21 cellular contexts compared by ENCODE assay signal in the genomic region with DNA sequence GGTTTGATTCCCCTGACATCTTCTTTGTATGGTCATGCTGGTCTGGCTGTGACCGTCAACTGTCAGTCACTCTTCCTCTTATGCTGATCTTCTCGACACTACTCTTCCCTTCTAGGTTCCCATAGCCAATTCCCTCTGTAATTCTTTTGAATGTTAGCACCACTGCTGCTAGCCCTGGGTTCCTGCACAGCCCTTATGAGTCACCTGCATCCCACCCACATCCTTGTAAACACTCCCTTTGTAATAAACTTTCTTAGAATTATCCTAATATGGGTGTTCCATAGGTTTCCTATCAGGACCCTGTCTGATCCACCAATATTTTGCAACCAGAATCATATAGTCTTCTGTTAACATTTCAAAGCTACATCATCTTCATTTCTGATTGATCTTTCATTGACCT. TPM values are rescaled to one million over a fixed set of nuclear protein-coding genes. Genes with fewer than 3 reads are reported as not detected.
DNase-seq lines count a peak whose midpoint lies in the region; ATAC-seq and TF ChIP-seq lines count a peak whose summit lies in the region.
"Had no signal": no experiment of that assay in that cellular context is flagged by ENCODE, and none has a peak within 500 bp of the region (broad histone marks: within the 10 kb centered on the region; RNA-seq: fewer than 3 reads in every experiment).

No MANE protein-coding gene starts in this region.

- H3K9me3 Mint-ChIP-seq in activated T-cell treated with anti-CD3 and anti-CD28 coated beads, Interleukin-2, amount 50 U/mL, for 72 hours, result no peaks in the 10 kb centered on the region
- no peaks in the 10 kb centered on the region for H3K9me3 Mint-ChIP-seq in activated T-cell treated with anti-CD3 and anti-CD28 coated beads, Interleukin-2, amount 50 U/mL, for 4 hours

- H3K27me3 Mint-ChIP-seq in activated T-cell treated with anti-CD3 and anti-CD28 coated beads, Interleukin-2, amount 50 U/mL, for 72 hours (ENCODE audit: low read depth), result peaks cover 7% of the 10 kb centered on the region
- H3K27me3 Mint-ChIP-seq in activated T-cell treated with anti-CD3 and anti-CD28 coated beads, Interleukin-2, amount 50 U/mL, for 4 hours (ENCODE audit: low read depth), result peaks cover 3% of the 10 kb centered on the region

- no peak for DNase-seq in activated T-cell treated with anti-CD3 and anti-CD28 coated beads, Interleukin-2, amount 50 U/mL, for 72 hours
- no peak for DNase-seq in activated T-cell treated with anti-CD3 and anti-CD28 coated beads, Interleukin-2, amount 50 U/mL, for 4 hours
- DNase-seq in M059J (ENCODE audit: low read depth), result peak; percentile 42
- DNase-seq in dermis blood vessel endothelial cell, result peak; percentile 61
- DNase-seq in mucosa of descending colon, result no peak
- DNase-seq in NCI-H1436 (lab: John Stamatoyannopoulos, UW), result no peak
- no peak for DNase-seq in OCI-M2 (lab: John Stamatoyannopoulos, UW; ENCODE audit: unreplicated experiment)
- DNase-seq in prostate gland (ENCODE audit: low spot score), result no peak
- DNase-seq: DMS79 treated with DMSO at 0.1 percent for 48 hours, GF-D8, MM.1S, NCI-H1092 treated with DMSO at 0.1 percent for 48 hours, NCI-H1694, NCI-H2081 treated with DMSO at 0.1 percent for 48 hours, NCI-H446 treated with DMSO at 0.1 percent for 48 hours, NCI-H69, RPMI8226, SJCRH30 had no signal

- H3K4me1 ChIP-seq in mucosa of descending colon (ENCODE audit: low read depth) (no peaks in the 10 kb centered on the region), prostate gland (replicated peaks) (no peaks in the 10 kb centered on the region)

- H3K9me3 ChIP-seq in mucosa of descending colon (no peaks in the 10 kb centered on the region), prostate gland (no peaks in the 10 kb centered on the region)

- TF ChIP-seq POLR2A in prostate gland (IDR thresholded peaks at IDR 0.05), result no peak

- H3K36me3 ChIP-seq in mucosa of descending colon (ENCODE audit: low read depth), result no peaks in the 10 kb centered on the region
- H3K36me3 ChIP-seq in prostate gland, result no peaks in the 10 kb centered on the region
- H3K36me3 ChIP-seq: SJCRH30 had no signal

- H3K4me3 ChIP-seq in mucosa of descending colon (no peak overlapping the region), prostate gland (no peak overlapping the region)
- H3K4me3 ChIP-seq: GM23338, SJCRH30 had no signal

- peak overlapping the region; percentile 13 for H3K27ac Mint-ChIP-seq in activated T-cell treated with anti-CD3 and anti-CD28 coated beads, Interleukin-2, amount 50 U/mL, for 72 hours
- H3K27ac Mint-ChIP-seq: GM23338 had no signal

- 98% methylated on average over 2 of the region's 2 CpGs for WGBS in prostate gland

- H3K4me3 Mint-ChIP-seq in activated T-cell treated with anti-CD3 and anti-CD28 coated beads, Interleukin-2, amount 50 U/mL, for 72 hours, result no peak overlapping the region
- no peak overlapping the region for H3K4me3 Mint-ChIP-seq in activated T-cell treated with anti-CD3 and anti-CD28 coated beads, Interleukin-2, amount 50 U/mL, for 4 hours
- H3K4me3 Mint-ChIP-seq: CD14-positive monocyte, GM23338 had no signal

- H3K27me3 ChIP-seq in prostate gland (replicated peaks; ENCODE audit: insufficient read depth), result no peaks in the 10 kb centered on the region
- H3K27me3 ChIP-seq: SJCRH30 had no signal

- H3K27ac ChIP-seq in prostate gland, result no peak overlapping the region
- H3K27ac ChIP-seq: 22Rv1, SJCRH30 had no signal

- ATAC-seq in activated T-cell treated with anti-CD3 and anti-CD28 coated beads, Interleukin-2, amount 50 U/mL, for 72 hours (replicated peaks in 1 of 2), result no peak
- no peak for ATAC-seq in activated T-cell treated with anti-CD3 and anti-CD28 coated beads, Interleukin-2, amount 50 U/mL, for 4 hours
- peak; percentile 22 for ATAC-seq in mucosa of descending colon
- ATAC-seq: GM23338 had no signal

- no peaks in the 10 kb centered on the region for H3K4me1 Mint-ChIP-seq in activated T-cell treated with anti-CD3 and anti-CD28 coated beads, Interleukin-2, amount 50 U/mL, for 72 hours (ENCODE audit: low read depth)
- H3K4me1 Mint-ChIP-seq in activated T-cell treated with anti-CD3 and anti-CD28 coated beads, Interleukin-2, amount 50 U/mL, for 4 hours (ENCODE audit: low read depth), result no peaks in the 10 kb centered on the region
- H3K4me1 Mint-ChIP-seq: CD14-positive monocyte had no signal

- TF ChIP-seq CTCF in mucosa of descending colon (IDR thresholded peaks at IDR 0.05) (no peak), prostate gland (IDR thresholded peaks at IDR 0.05) (no peak)

- intact Hi-C loops in mucosa of descending colon (cut with DNase I, micrococcal nuclease), result loop anchor here in 1 of 2 donors (10.0 kb wide), 2 partner anchors 958 to 1008 kb away; no protein-coding TSS in a partner anchor
- intact Hi-C loops in prostate gland (cut with DNase I), result no loop called here

- no peaks in the 10 kb centered on the region for H3K36me3 Mint-ChIP-seq in activated T-cell treated with anti-CD3 and anti-CD28 coated beads, Interleukin-2, amount 50 U/mL, for 72 hours (ENCODE audit: insufficient read depth in 2 of 2)
- H3K36me3 Mint-ChIP-seq in activated T-cell treated with anti-CD3 and anti-CD28 coated beads, Interleukin-2, amount 50 U/mL, for 4 hours (ENCODE audit: insufficient read depth), result no peaks in the 10 kb centered on the region
- H3K36me3 Mint-ChIP-seq: CD14-positive monocyte had no signal

RNA-seq across cellular contexts. Expression of a gene that starts 37.1 kb away (rescaled TPM):
- 10 to 100 TPM; 36.5 to 40.5 TPM for total RNA-seq in activated T-cell treated with anti-CD3 and anti-CD28 coated beads, Interleukin-2, amount 50 U/mL, for 72 hours
- total RNA-seq in activated T-cell treated with anti-CD3 and anti-CD28 coated beads, Interleukin-2, amount 50 U/mL, for 4 hours, result 10 to 100 TPM; 19.9 to 27.3 (median 24.5) TPM
- total RNA-seq in M059J (2014; rRNA removed; shearing (Covaris generic)), result 49.3 and 85.5 TPM in 2 replicates
- total RNA-seq in dermis blood vessel endothelial cell, result 73.5 and 159 TPM in 2 replicates
- 100 to 1,000 TPM; 138 to 303 (median 153) TPM for total RNA-seq in mucosa of descending colon
- 100 to 1,000 TPM; 154 to 303 TPM for total RNA-seq in prostate gland

RNA-seq across cellular contexts. Expression of a gene that starts 46.9 kb away (rescaled TPM):
- 10 to 100 TPM; 41.4 to 51.4 TPM for total RNA-seq in activated T-cell treated with anti-CD3 and anti-CD28 coated beads, Interleukin-2, amount 50 U/mL, for 72 hours
- total RNA-seq in activated T-cell treated with anti-CD3 and anti-CD28 coated beads, Interleukin-2, amount 50 U/mL, for 4 hours, result 10 to 100 TPM; 24.0 to 26.3 (median 25.5) TPM
- total RNA-seq in M059J (2014; rRNA removed; shearing (Covaris generic)), result 4.3 and 9.1 TPM in 2 replicates
- 16.2 and 19.5 TPM in 2 replicates for total RNA-seq in dermis blood vessel endothelial cell
- 10 to 100 TPM; 40.8 to 51.7 (median 42.5) TPM for total RNA-seq in mucosa of descending colon
- 10 to 100 TPM; 15.8 to 24.6 TPM for total RNA-seq in prostate gland

Comparison
In these comparisons a context has a peak if more than half of its experiments do, and no peak if none do; other contexts are left out.
1. DNase-seq: peak in M059J (single experiment) and dermis blood vessel endothelial cell (single experiment); none in activated T-cell treated with anti-CD3 and anti-CD28 coated beads, Interleukin-2, amount 50 U/mL, for 72 hours (0 of 2), activated T-cell treated with anti-CD3 and anti-CD28 coated beads, Interleukin-2, amount 50 U/mL, for 4 hours (single experiment), mucosa of descending colon (0 of 3), NCI-H1436 (single experiment), OCI-M2 (single experiment) and prostate gland (single experiment).